In the genomic region with DNA sequence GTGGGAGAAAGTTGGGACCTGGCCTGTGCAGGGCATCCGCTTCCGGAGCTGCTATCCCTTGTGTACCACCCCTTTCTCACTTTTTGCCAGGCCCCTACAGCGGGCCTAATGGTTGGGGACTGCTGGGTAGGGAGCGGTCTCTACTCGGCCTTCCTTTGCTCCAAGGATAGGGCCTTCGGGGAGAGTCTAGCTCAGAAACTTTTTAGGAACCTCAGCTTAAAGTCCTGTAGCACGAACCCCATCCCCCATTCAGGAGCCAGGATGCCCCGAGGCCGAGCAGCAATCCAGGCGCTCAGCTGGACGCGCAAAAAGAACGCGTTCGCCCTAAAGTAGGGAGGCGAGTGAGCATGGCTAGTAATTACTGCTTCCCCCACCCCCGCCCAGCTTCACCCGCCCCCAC, we compare ENCODE assay signal across 21 cellular contexts. TPM values are rescaled to one million over a fixed set of nuclear protein-coding genes. Genes with fewer than 3 reads are reported as not detected.
"Had no signal": no experiment of that assay in that cellular context is flagged by ENCODE, and none has a peak within 500 bp of the region (broad histone marks: within the 10 kb centered on the region; RNA-seq: fewer than 3 reads in every experiment).

No MANE protein-coding gene starts in this region.

- H3K9me3 ChIP-seq: adrenal gland, colonic mucosa, left ventricle myocardium inferior, tibial nerve had no signal

- H3K4me3 ChIP-seq: adrenal gland, colonic mucosa, esophagus muscularis mucosa, left ventricle myocardium inferior, tibial nerve had no signal

- H3K27ac ChIP-seq: adrenal gland, colonic mucosa, esophagus muscularis mucosa, left ventricle myocardium inferior, tibial nerve had no signal

- H3K36me3 ChIP-seq: adrenal gland, colonic mucosa, esophagus muscularis mucosa, left ventricle myocardium inferior, tibial nerve had no signal

- H3K4me1 ChIP-seq: adrenal gland, colonic mucosa had no signal

- ATAC-seq: activated T-cell treated with anti-CD3 and anti-CD28 coated beads, Interleukin-2, amount 50 U/mL, for 4 hours; naive thymus-derived CD8-positive, alpha-beta T cell had no signal

- DNase-seq: activated CD4-positive, alpha-beta memory T cell treated with anti-CD3 and anti-CD28 coated beads, Interleukin-2, amount 10 ng/mL, durations not matched to agents 7 days and 5 days; activated CD4-positive, alpha-beta T cell treated with anti-CD3 and anti-CD28 coated beads for 4 hours; activated effector memory CD4-positive, alpha-beta T cell treated with anti-CD3 and anti-CD28 coated beads, Interleukin-2, amount 50 U/mL, for 16 hours; activated T-cell treated with anti-CD3 and anti-CD28 coated beads, Interleukin-2, amount 50 U/mL, for 4 hours; adrenal gland; caudate nucleus; colonic mucosa; hypothalamus; left ventricle myocardium inferior; naive thymus-derived CD8-positive, alpha-beta T cell; nucleus accumbens; posterior cingulate gyrus; stimulated activated CD4-positive, alpha-beta T cell treated with anti-CD3 and anti-CD28 coated beads, Interleukin-4, amount 100 ng/mL, for 24 hours; stimulated activated naive CD4-positive, alpha-beta T cell; T-helper 2 cell had no signal

RNA-seq across cellular contexts. Expression of gene POU4F2, which starts 9.7 kb away (rescaled TPM):
- total RNA-seq: activated CD4-positive, alpha-beta memory T cell treated with anti-CD3 and anti-CD28 coated beads, Interleukin-2, amount 10 ng/mL, durations not matched to agents 7 days and 5 days; activated T-cell treated with anti-CD3 and anti-CD28 coated beads, Interleukin-2, amount 50 U/mL, for 4 hours; adrenal gland; colonic mucosa; esophagus muscularis mucosa; glomerular endothelial cell; kidney epithelial cell; left ventricle myocardium inferior; mucosa of gallbladder; naive thymus-derived CD8-positive, alpha-beta T cell; subcutaneous adipose tissue; tibial nerve had no signal
- polyA plus RNA-seq: adrenal gland; naive thymus-derived CD8-positive, alpha-beta T cell had no signal
